Comparison of ENCODE assay signal across 8 cellular contexts in the genomic region with DNA sequence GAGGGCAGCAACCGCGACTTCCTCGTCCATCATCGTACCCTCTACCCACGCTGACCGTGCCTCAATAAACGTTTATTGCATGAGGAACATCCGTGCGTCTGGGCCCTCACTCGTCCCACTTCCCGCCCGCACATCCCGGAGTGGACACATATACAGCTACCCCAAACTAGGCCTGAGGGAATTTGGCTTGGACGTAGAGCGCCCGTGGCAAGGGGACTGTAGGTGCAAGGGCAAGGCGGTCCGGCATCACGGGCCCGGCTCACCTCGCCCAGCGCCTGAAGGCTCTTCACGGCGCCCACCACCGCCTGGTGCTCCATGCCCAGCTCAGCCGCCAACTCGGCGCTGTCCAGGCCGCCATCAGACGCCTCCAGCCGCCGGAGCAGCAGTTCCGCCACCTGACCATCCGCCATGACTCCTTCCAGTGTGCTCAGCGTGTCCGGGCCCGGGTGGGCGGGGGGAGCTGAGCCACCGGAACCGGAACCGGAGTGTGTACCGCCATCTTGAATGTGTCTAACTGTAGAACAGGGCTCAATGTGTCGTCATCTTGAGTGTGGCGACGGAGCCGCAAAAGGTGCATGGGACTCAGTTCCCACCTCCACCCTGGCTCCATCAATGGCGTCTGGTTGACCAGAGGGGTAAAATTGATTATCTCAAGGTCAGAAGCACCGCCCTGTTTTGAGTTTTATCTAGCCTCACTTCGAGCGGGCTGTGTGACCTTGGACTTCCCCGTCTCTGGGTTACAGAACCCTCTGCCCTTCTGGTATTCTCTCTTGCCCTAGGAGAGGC.
DNase-seq lines count a peak whose midpoint lies in the region; ATAC-seq and TF ChIP-seq lines count a peak whose summit lies in the region.

Gene FARSA, minus strand, starts transcription at position 425 of the 786 bp plus-strand sequence. Its CDS starts 15 bp downstream, at position 410.

- peak; percentile 6 for DNase-seq in NCI-H345 treated with DMSO at 0.1 percent for 48 hours (lab: John Stamatoyannopoulos, UW; ENCODE audit: unreplicated experiment)
- peak; percentile 84 for DNase-seq in activated CD4-positive, CD25-positive, alpha-beta regulatory T cell treated with anti-CD3 and anti-CD28 coated beads, Interleukin-2, amount 50 U/mL, for 72 hours
- DNase-seq in cerebellar cortex (ENCODE audit: low spot score) = peak; percentile 97
- DNase-seq in islet precursor cell = peak; percentile 97
- DNase-seq in stimulated activated CD4-positive, alpha-beta T cell treated with anti-CD3 and anti-CD28 coated beads, Interleukin-12 subunit alpha, Interleukin-12 subunit beta, amount 100 ng/mL, for 4 hours = peak; percentile 88

- peak within 1 kb of the TSS; percentile 90 for H3K4me3 ChIP-seq in GM12875 (ENCODE audit: low read depth, low read length)

- TF ChIP-seq CTCF in GM12875 (IDR thresholded peaks at IDR 0.05; ENCODE audit: borderline replicate concordance, insufficient read depth, low read depth, low read length) = no peak

- ATAC-seq in HG03045 (IDR thresholded peaks at IDR 0.05; ENCODE audit: unreplicated experiment) (peak; percentile 36), GM21390 (IDR thresholded peaks at IDR 0.05; ENCODE audit: unreplicated experiment) (no peak)

Comparison
In these comparisons a context has a peak if more than half of its experiments do, and no peak if none do; other contexts are left out.
1. DNase-seq: peak in every context shown above with its lines; median percentile 97 in cerebellar cortex; 97 in islet precursor cell; 88 in stimulated activated CD4-positive, alpha-beta T cell treated with anti-CD3 and anti-CD28 coated beads, Interleukin-12 subunit alpha, Interleukin-12 subunit beta, amount 100 ng/mL, for 4 hours; 84 in activated CD4-positive, CD25-positive, alpha-beta regulatory T cell treated with anti-CD3 and anti-CD28 coated beads, Interleukin-2, amount 50 U/mL, for 72 hours; 6 in NCI-H345 treated with DMSO at 0.1 percent for 48 hours.